In genomic region chr11:44609028-44609782, GRCh38 we compare ENCODE assay signal across 9 cellular contexts. TPM values are rescaled to one million over a fixed set of nuclear protein-coding genes. Genes with fewer than 3 reads are reported as not detected.
DNase-seq lines count a peak whose midpoint lies in the region; ATAC-seq and TF ChIP-seq lines count a peak whose summit lies in the region.
"Had no signal": no experiment of that assay in that cellular context is flagged by ENCODE, and none has a peak within 500 bp of the region (broad histone marks: within the 10 kb centered on the region; RNA-seq: fewer than 3 reads in every experiment).

No MANE protein-coding gene starts in this region.

- intact Hi-C loops in testis (cut with DNase I; ENCODE audit: low total_unique reads), result no loop called here

- H2AFZ ChIP-seq in DND-41 (ENCODE audit: low read depth, low read length), result no peak overlapping the region

- ATAC-seq in DND-41 (ENCODE audit: insufficient read depth, low read depth) (peak; percentile 32; the same call in 1 of the 3 replicates), GM19455 (IDR thresholded peaks at IDR 0.05; ENCODE audit: unreplicated experiment) (peak; percentile 36), HG03469 (IDR thresholded peaks at IDR 0.05; ENCODE audit: unreplicated experiment) (peak; percentile 38)

- no peaks in the 10 kb centered on the region for H3K4me1 ChIP-seq in DND-41 (ENCODE audit: insufficient read depth, low read length)
- no peaks in the 10 kb centered on the region for H3K4me1 ChIP-seq in testis
- H3K4me1 ChIP-seq: pancreas had no signal

- no peak overlapping the region for H3K4me2 ChIP-seq in DND-41 (ENCODE audit: insufficient read depth, low read length)

- no peaks in the 10 kb centered on the region for H3K27me3 ChIP-seq in DND-41 (ENCODE audit: insufficient read depth, low read length, poor library complexity)
- H3K27me3 ChIP-seq in testis, result no peaks in the 10 kb centered on the region
- H3K27me3 ChIP-seq: pancreas had no signal

- peaks cover 93% of the 10 kb centered on the region for H3K36me3 ChIP-seq in DND-41 (ENCODE audit: insufficient read depth, low read length)
- no peaks in the 10 kb centered on the region for H3K36me3 ChIP-seq in testis (ENCODE audit: low read depth, missing control alignments)

- no peak for TF ChIP-seq POLR2A in testis (IDR thresholded peaks at IDR 0.05)

- 68 to 82% methylated on average over 9 to 11 of the region's 11 CpGs for WGBS in testis, 2 donors

- H4K20me1 ChIP-seq in DND-41 (ENCODE audit: insufficient read depth, low read length), result peaks cover 26% of the 10 kb centered on the region

- no peak overlapping the region for H3K9ac ChIP-seq in DND-41 (ENCODE audit: low read depth, low read length)

- no peak for TF ChIP-seq CTCF in DND-41 (IDR thresholded peaks at IDR 0.05; ENCODE audit: borderline replicate concordance, extremely low read depth, low read length, poor library complexity, severe bottlenecking)
- TF ChIP-seq CTCF in testis (IDR thresholded peaks at IDR 0.05), result no peak

- H3K4me3 ChIP-seq in DND-41 (ENCODE audit: low read depth in 1 of 2, low read length in 2 of 2), result no peak overlapping the region
- H3K4me3 ChIP-seq in testis, result no peak overlapping the region
- H3K4me3 ChIP-seq: pancreas had no signal

- no peak for DNase-seq in DND-41
- no peak for DNase-seq in testis
- no peak for DNase-seq in KG1 (lab: John Stamatoyannopoulos, UW)
- DNase-seq in retina, result no peak
- no peak for DNase-seq in putamen (ENCODE audit: low spot score)
- DNase-seq: pancreas had no signal

- no peaks in the 10 kb centered on the region for H3K79me2 ChIP-seq in DND-41 (ENCODE audit: insufficient read depth, low read length)

- H3K9me3 ChIP-seq in DND-41 (ENCODE audit: insufficient read depth, low read length, severe bottlenecking) (no peaks in the 10 kb centered on the region), testis (no peaks in the 10 kb centered on the region)
- H3K9me3 ChIP-seq: pancreas had no signal

- 0 out of 2 replicates have a peak overlapping the region, but pooled peaks have one; percentile 35 for H3K27ac ChIP-seq in DND-41 (ENCODE audit: low read length)
- H3K27ac ChIP-seq in angular gyrus (ENCODE audit: low read depth, low read length), result peak overlapping the region; percentile 37
- H3K27ac ChIP-seq in testis, result no peak overlapping the region
- H3K27ac ChIP-seq: pancreas had no signal

RNA-seq across cellular contexts. Expression of gene CD82, which starts 43.7 kb away (rescaled TPM):
- 10 to 100 TPM in 1 of 2 donors, 1 to 10 TPM in 1; 5.0 to 13.0 TPM for total RNA-seq in testis
- polyA plus RNA-seq in testis (ENCODE audit: insufficient read depth, low read depth, low replicate concordance), result 13.7 TPM

Comparison
In these comparisons a context has a peak if more than half of its experiments do, and no peak if none do; other contexts are left out.
1. H3K27ac ChIP-seq: peak in DND-41 (single experiment) and angular gyrus (single experiment); none in testis (0 of 2).
2. Peak in every context shown above with its lines, with median percentiles within 50 percentile points of each other: ATAC-seq.